ENCODE assay signal across 23 cellular contexts in genomic region chr19:33060586-33060985, GRCh38.
"Had no signal": no experiment of that assay in that cellular context is flagged by ENCODE, and none has a peak within 500 bp of the region (broad histone marks: within the 10 kb centered on the region; RNA-seq: fewer than 3 reads in every experiment).

No MANE protein-coding gene starts in this region.

- H3K27me3 ChIP-seq: body of pancreas had no signal

- H3K9me3 ChIP-seq: body of pancreas, heart left ventricle, mucosa of descending colon, psoas muscle, right atrium auricular region, upper lobe of right lung had no signal

- ATAC-seq: activated naive CD8-positive, alpha-beta T cell treated with anti-CD3 and anti-CD28 coated beads, Interleukin-2, amount 50 U/mL, for 24 hours; activated T-cell treated with anti-CD3 and anti-CD28 coated beads, Interleukin-2, amount 50 U/mL, for 72 hours; body of pancreas; heart left ventricle; left cardiac atrium; mucosa of descending colon; psoas muscle; stimulated activated naive CD8-positive, alpha-beta T cell treated with anti-CD3 and anti-CD28 coated beads, Interleukin-15, Interleukin-2, amounts not matched to agents 100 U/mL and 50 U/mL, for 24 hours; upper lobe of right lung had no signal

- H3K4me3 Mint-ChIP-seq: activated CD4-positive, alpha-beta memory T cell treated with anti-CD3 and anti-CD28 coated beads, Interleukin-2, amount 10 ng/mL, durations not matched to agents 7 days and 5 days; activated naive CD4-positive, alpha-beta T cell treated with anti-CD3 and anti-CD28 coated beads for 36 hours; activated naive CD8-positive, alpha-beta T cell treated with anti-CD3 and anti-CD28 coated beads, Interleukin-2, amount 50 U/mL, for 24 hours; activated T-cell treated with anti-CD3 and anti-CD28 coated beads, Interleukin-2, amount 50 U/mL, for 72 hours; endodermal cell; memory B cell; neural crest cell had no signal

- H3K9me3 Mint-ChIP-seq: activated CD4-positive, alpha-beta memory T cell treated with anti-CD3 and anti-CD28 coated beads, Interleukin-2, amount 10 ng/mL, durations not matched to agents 7 days and 5 days; activated naive CD4-positive, alpha-beta T cell treated with anti-CD3 and anti-CD28 coated beads for 36 hours; activated naive CD8-positive, alpha-beta T cell treated with anti-CD3 and anti-CD28 coated beads, Interleukin-2, amount 50 U/mL, for 24 hours; activated T-cell treated with anti-CD3 and anti-CD28 coated beads, Interleukin-2, amount 50 U/mL, for 72 hours; endodermal cell; memory B cell; neural crest cell had no signal

- H3K27ac Mint-ChIP-seq: activated CD4-positive, alpha-beta memory T cell treated with anti-CD3 and anti-CD28 coated beads, Interleukin-2, amount 10 ng/mL, durations not matched to agents 7 days and 5 days; activated naive CD4-positive, alpha-beta T cell treated with anti-CD3 and anti-CD28 coated beads for 36 hours; activated naive CD8-positive, alpha-beta T cell treated with anti-CD3 and anti-CD28 coated beads, Interleukin-2, amount 50 U/mL, for 24 hours; activated T-cell treated with anti-CD3 and anti-CD28 coated beads, Interleukin-2, amount 50 U/mL, for 72 hours; endodermal cell; memory B cell had no signal

- H3K36me3 Mint-ChIP-seq: memory B cell had no signal

- H3K27ac ChIP-seq: cardiac muscle cell, epithelial cell of prostate, heart left ventricle, psoas muscle, right atrium auricular region, upper lobe of right lung had no signal

- H3K36me3 ChIP-seq: cardiac muscle cell, heart left ventricle, right atrium auricular region, upper lobe of right lung had no signal

- DNase-seq: activated CD4-positive, alpha-beta memory T cell treated with anti-CD3 and anti-CD28 coated beads, Interleukin-2, amount 10 ng/mL, durations not matched to agents 7 days and 5 days; activated CD4-positive, alpha-beta T cell treated with anti-CD3 and anti-CD28 coated beads for 48 hours; activated effector memory CD4-positive, alpha-beta T cell treated with Interleukin-2 at 50 U/mL for 16 hours; activated naive CD4-positive, alpha-beta T cell treated with anti-CD3 and anti-CD28 coated beads for 36 hours; activated naive CD8-positive, alpha-beta T cell treated with anti-CD3 and anti-CD28 coated beads, Interleukin-2, amount 50 U/mL, for 24 hours; activated T-cell treated with anti-CD3 and anti-CD28 coated beads, Interleukin-2, amount 50 U/mL, for 72 hours; body of pancreas; cortex of kidney; endodermal cell; heart left ventricle; islet precursor cell; left cardiac atrium; mucosa of descending colon; psoas muscle; stimulated activated CD4-positive, alpha-beta T cell treated with anti-CD3 and anti-CD28 coated beads, Interleukin-4, amount 100 ng/mL, for 24 hours; stimulated activated naive CD8-positive, alpha-beta T cell treated with anti-CD3 and anti-CD28 coated beads, Interleukin-15, Interleukin-2, amounts not matched to agents 100 U/mL and 50 U/mL, for 24 hours; T1000; upper lobe of right lung had no signal

- H3K4me3 ChIP-seq: body of pancreas, cardiac muscle cell, heart left ventricle, mucosa of descending colon, psoas muscle, right atrium auricular region, upper lobe of right lung had no signal

- H3K4me1 ChIP-seq: psoas muscle, upper lobe of right lung had no signal
